2 cellular contexts compared by ENCODE assay signal in genomic region chr11:122104381-122104780, GRCh38.
TF ChIP-seq lines count a peak whose summit lies in the region.

No MANE protein-coding gene starts in this region.

TF ChIP-seq in SK-N-SH, 30 proteins besides CTCF, POLR2A, EP300 and RAD21 (continued from another document):
- TF ChIP-seq PBX3 (IDR thresholded peaks at IDR 0.05) (no peak), NRF1 (IDR thresholded peaks at IDR 0.05; ENCODE audit: low read depth, low read length) (no peak), ZBTB33 (IDR thresholded peaks at IDR 0.05; ENCODE audit: borderline replicate concordance, low read depth) (no peak), ELF1 (IDR thresholded peaks at IDR 0.05) (no peak), NFIC (IDR thresholded peaks at IDR 0.05; ENCODE audit: borderline replicate concordance) (no peak), RCOR1 (IDR thresholded peaks at IDR 0.05; ENCODE audit: low read length) (no peak)

TF ChIP-seq in SK-N-SH treated with all-trans-retinoic acid at 6 μM for 48 hours, 23 proteins besides CTCF, POLR2A, EP300 and RAD21 (continued from another document):
- no peak for TF ChIP-seq POU6F1 (CRISPR knock-in tag; IDR thresholded peaks at IDR 0.05; ENCODE audit: borderline replicate concordance, low read depth)
